In genomic region chr6:22325481-22325880, GRCh38 we compare ENCODE assay signal across 1 cellular context.
TF ChIP-seq lines count a peak whose summit lies in the region.

No MANE protein-coding gene starts in this region.

TF ChIP-seq in HepG2, 621 proteins besides CTCF, POLR2A, EP300 and RAD21 (continued from another document):
- TF ChIP-seq ZNF580 (CRISPR knock-in tag; IDR thresholded peaks at IDR 0.05; ENCODE audit: borderline replicate concordance, low read depth) (no peak), MED13 (CRISPR knock-in tag; IDR thresholded peaks at IDR 0.05) (no peak), PAF1 (CRISPR knock-in tag; IDR thresholded peaks at IDR 0.05) (no peak), SKIL (CRISPR knock-in tag; IDR thresholded peaks at IDR 0.05; ENCODE audit: borderline replicate concordance) (no peak), ZNF501 (CRISPR knock-in tag; IDR thresholded peaks at IDR 0.05) (no peak), ZNF775 (CRISPR knock-in tag; IDR thresholded peaks at IDR 0.05; ENCODE audit: borderline replicate concordance) (no peak), ZNF124 (CRISPR knock-in tag; IDR thresholded peaks at IDR 0.05) (no peak), MTF1 (CRISPR knock-in tag; IDR thresholded peaks at IDR 0.05) (no peak), ZNF256 (CRISPR knock-in tag; conservative IDR thresholded peaks at IDR 0.05) (no peak), TRIM22 (IDR thresholded peaks at IDR 0.05) (no peak), ZNF564 (CRISPR knock-in tag; IDR thresholded peaks at IDR 0.05) (no peak)
TF ChIP-seq in HepG2: peak in this region for 0.
